In genomic region chr2:131115752-131116151, GRCh38 we compare ENCODE assay signal across 1 cellular context.
TF ChIP-seq lines count a peak whose summit lies in the region.

No MANE protein-coding gene starts in this region.

TF ChIP-seq in K562, 482 proteins besides CTCF, POLR2A, EP300 and RAD21:
- TF ChIP-seq SMARCA4 (IDR thresholded peaks at IDR 0.05) (0 out of 2 replicates have a peak, but pooled peaks have one; percentile 20), ZNF23 (CRISPR knock-in tag; IDR thresholded peaks at IDR 0.05) (no peak), ZEB2 (IDR thresholded peaks at IDR 0.05) (peak; percentile 71; the same call in 1 of the 2 replicates), CBFA2T2 (conservative IDR thresholded peaks at IDR 0.05) (peak; percentile 39; the same call in 1 of the 2 replicates), SMARCE1 (IDR thresholded peaks at IDR 0.05) (0 out of 2 replicates have a peak, but pooled peaks have one; percentile 31), TEAD2 (tag; IDR thresholded peaks at IDR 0.05) (no peak), SOX6 (IDR thresholded peaks at IDR 0.05) (peak; percentile 39; the same call in 1 of the 2 replicates), JUND (IDR thresholded peaks at IDR 0.05; ENCODE audit: borderline replicate concordance, low read depth, low read length) (peak; percentile 33; the same call in 1 of the 2 replicates), JUND (tag; IDR thresholded peaks at IDR 0.05; ENCODE audit: borderline replicate concordance, low read depth, low read length) (no peak; the same call in 2 of the 3 replicates), HMBOX1 (IDR thresholded peaks at IDR 0.05) (peak; percentile 95), DPF2 (IDR thresholded peaks at IDR 0.05) (peak; percentile 64), HDGF (IDR thresholded peaks at IDR 0.05) (no peak), ZNF77 (CRISPR knock-in tag; IDR thresholded peaks at IDR 0.05) (no peak), CTBP1 (IDR thresholded peaks at IDR 0.05; ENCODE audit: borderline replicate concordance) (peak; percentile 49; the same call in 1 of the 2 replicates), ARID1B (IDR thresholded peaks at IDR 0.05) (peak; percentile 56), CBFA2T3 (IDR thresholded peaks at IDR 0.05) (peak; percentile 57)
